17 cellular contexts compared by ENCODE assay signal in genomic region chr3:43093974-43094373, GRCh38. TPM values are rescaled to one million over a fixed set of nuclear protein-coding genes. Genes with fewer than 3 reads are reported as not detected.
DNase-seq lines count a peak whose midpoint lies in the region; ATAC-seq, FAIRE-seq and TF ChIP-seq lines count a peak whose summit lies in the region.
"Had no signal": no experiment of that assay in that cellular context is flagged by ENCODE, and none has a peak within 500 bp of the region (broad histone marks: within the 10 kb centered on the region; RNA-seq: fewer than 3 reads in every experiment).

No MANE protein-coding gene starts in this region.

- no peak overlapping the region for H2AK5ac ChIP-seq in neuronal stem cell (ENCODE audit: low read depth, low read length)

- TF ChIP-seq CTCF in D721Med (IDR thresholded peaks at IDR 0.05; ENCODE audit: insufficient read depth, missing control alignments), result no peak
- TF ChIP-seq CTCF in right lobe of liver (IDR thresholded peaks at IDR 0.05), result no peak
- no peak for TF ChIP-seq CTCF in GM13977 (IDR thresholded peaks at IDR 0.05; ENCODE audit: extremely low read depth, insufficient read depth, missing control alignments)

- H3K36me3 ChIP-seq in neuronal stem cell (replicated peaks in 1 of 2; ENCODE audit: control insufficient read depth in 2 of 2, insufficient read depth in 2 of 2, low read length in 2 of 2) (no peaks in the 10 kb centered on the region), right lobe of liver (no peaks in the 10 kb centered on the region)

- H3K4me3 ChIP-seq in neuronal stem cell (ENCODE audit: low read length in 2 of 2), result no peak overlapping the region
- no peak overlapping the region for H3K4me3 ChIP-seq in right lobe of liver
- H3K4me3 ChIP-seq: BLaER1, GM12878, GM23248 had no signal

- H2AFZ ChIP-seq in neuronal stem cell (ENCODE audit: low read length), result no peak overlapping the region
- H2AFZ ChIP-seq: GM23248 had no signal

- no peak overlapping the region for H4K91ac ChIP-seq in neuronal stem cell (ENCODE audit: low read depth, low read length, poor library complexity)

- H3K79me1 ChIP-seq in neuronal stem cell (ENCODE audit: low read depth, low read length), result no peaks in the 10 kb centered on the region

- H3K4me1 ChIP-seq in neuronal stem cell (ENCODE audit: control insufficient read depth in 2 of 2, insufficient read depth in 1 of 2, low read depth in 1 of 2, low read length in 2 of 2) (peaks cover 0 to 16% of the 10 kb centered on the region in 2 donors), right lobe of liver (no peaks in the 10 kb centered on the region)
- H3K4me1 ChIP-seq: BLaER1, Caco-2 had no signal

- DNase-seq in D721Med (ENCODE audit: insufficient read length, low spot score) (no peak), NCI-H82 (lab: John Stamatoyannopoulos, UW) (peak; percentile 85), neuronal stem cell (ENCODE audit: low spot score) (no peak), OCI-M2 (lab: John Stamatoyannopoulos, UW; ENCODE audit: unreplicated experiment) (no peak), right lobe of liver (no peak), GM13977 (ENCODE audit: low spot score) (no peak), urothelium cell line (ENCODE audit: low spot score) (no peak)
- DNase-seq: 8988T; AML-193; Caco-2; CD8-positive, alpha-beta memory T cell; DMS 273 treated with DMSO at 0.1 percent for 48 hours; GM23248; H7 had no signal

- ATAC-seq in right lobe of liver, result no peak
- ATAC-seq: GM12878 had no signal

- peak overlapping the region; percentile 55 for H3K9ac ChIP-seq in neuronal stem cell (ENCODE audit: low read depth, low read length, poor library complexity)
- H3K9ac ChIP-seq: BLaER1, GM23248 had no signal

- no CpG with 5 or more reads among the region's 2 CpGs for WGBS in neuronal stem cell (ENCODE audit: extremely low coverage in 2 of 2, insufficient read length in 2 of 2, insufficient replicate concordance in 1 of 2), 2 donors
- no CpG with 5 or more reads among the region's 2 CpGs for WGBS in right lobe of liver (ENCODE audit: insufficient coverage, low coverage, low lambda C conversion rate, missing lambda C conversion rate)

- no peak overlapping the region for H2BK120ac ChIP-seq in neuronal stem cell (ENCODE audit: low read depth, low read length)

- H3K4ac ChIP-seq in neuronal stem cell (ENCODE audit: low read length), result no peak overlapping the region

- H2BK5ac ChIP-seq in neuronal stem cell (ENCODE audit: low read length), result no peak overlapping the region

- in situ Hi-C loops in GM13977 (cut with MboI; ENCODE audit: low pct_unique_long_range_greater_than_20kb, low sequenced_read_pairs, unreplicated experiment), result no loop called here

- peak overlapping the region; percentile 78 for H3K27ac ChIP-seq in cingulate gyrus (ENCODE audit: low read depth, low read length)
- H3K27ac ChIP-seq in neuronal stem cell (replicated peaks; ENCODE audit: low read length), result no peak overlapping the region
- no peak overlapping the region for H3K27ac ChIP-seq in right lobe of liver
- H3K27ac ChIP-seq: BLaER1, GM23248 had no signal

- no peak overlapping the region for H3K18ac ChIP-seq in neuronal stem cell (ENCODE audit: low read length)

- H3K14ac ChIP-seq in neuronal stem cell (ENCODE audit: low read length), result no peak overlapping the region

- H2BK15ac ChIP-seq in neuronal stem cell (ENCODE audit: low read length), result no peak overlapping the region

- intact Hi-C loops in right lobe of liver (cut with DNase I), result no loop called here

- H3K27me3 ChIP-seq in neuronal stem cell (ENCODE audit: control insufficient read depth in 3 of 3, insufficient read depth in 3 of 3, low read depth in 1 of 3, low read length in 3 of 3) (no peaks in the 10 kb centered on the region), right lobe of liver (no peaks in the 10 kb centered on the region)
- H3K27me3 ChIP-seq: BLaER1 had no signal

- H3K4me2 ChIP-seq in neuronal stem cell (ENCODE audit: insufficient read depth, low read length, poor library complexity, severe bottlenecking), result no peak overlapping the region
- H3K4me2 ChIP-seq: BLaER1 had no signal

- no peak overlapping the region for H3K23ac ChIP-seq in neuronal stem cell (ENCODE audit: low read depth, low read length, poor library complexity)

- no peak for TF ChIP-seq POLR2A in right lobe of liver (IDR thresholded peaks at IDR 0.05)

- no peak overlapping the region for H4K8ac ChIP-seq in neuronal stem cell (ENCODE audit: low read depth, low read length)

- H2BK12ac ChIP-seq in neuronal stem cell (ENCODE audit: low read length), result no peak overlapping the region

- FAIRE-seq in D721Med (lab: Jason Lieb, UNC) (peak; percentile 97), urothelium cell line (lab: Jason Lieb, UNC) (no peak)
- FAIRE-seq: GM12878 had no signal

- H3K9me3 ChIP-seq in neuronal stem cell (replicated peaks in 1 of 2; ENCODE audit: control insufficient read depth in 2 of 2, insufficient read depth in 1 of 2, low read depth in 1 of 2, low read length in 2 of 2) (no peaks in the 10 kb centered on the region), right lobe of liver (no peaks in the 10 kb centered on the region)
- H3K9me3 ChIP-seq: BLaER1, Caco-2 had no signal

RNA-seq across cellular contexts. Expression of gene POMGNT2, which starts 11.9 kb away (rescaled TPM):
- polyA plus RNA-seq in neuronal stem cell (2013, experiment 1 of 2), result 21.8 TPM
- 21.6 TPM for polyA plus RNA-seq in neuronal stem cell (2013, experiment 2 of 2)
- 1 to 10 TPM; 4.8 to 9.2 (median 6.0) TPM for total RNA-seq in right lobe of liver
